17 cellular contexts compared by ENCODE assay signal in the genomic region with DNA sequence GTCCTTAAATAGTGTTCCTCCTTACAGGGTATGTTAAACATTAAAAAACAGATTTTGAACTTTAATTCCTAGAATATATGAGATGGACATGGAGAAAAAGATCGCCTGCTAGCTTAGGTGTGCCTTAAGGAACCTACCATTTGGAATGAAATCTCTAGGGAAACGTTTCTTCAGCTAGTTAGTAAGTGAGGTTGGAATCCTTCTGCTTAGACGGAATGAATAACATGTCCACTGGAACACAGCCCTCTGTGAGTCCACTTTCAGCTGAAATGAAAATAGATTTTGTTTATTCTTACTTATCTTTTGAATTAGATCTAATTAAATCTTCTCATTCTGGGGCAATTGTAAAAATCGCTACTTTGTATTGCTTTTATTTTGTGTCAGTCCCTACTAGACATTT. TPM values are rescaled to one million over a fixed set of nuclear protein-coding genes. Genes with fewer than 3 reads are reported as not detected.
A peak's percentile ranks its signal among the peaks of the same experiment; 100 is the strongest.
DNase-seq lines count a peak whose midpoint lies in the region; ATAC-seq and TF ChIP-seq lines count a peak whose summit lies in the region.
"Had no signal": no experiment of that assay in that cellular context is flagged by ENCODE, and none has a peak within 500 bp of the region (broad histone marks: within the 10 kb centered on the region; RNA-seq: fewer than 3 reads in every experiment).

No MANE protein-coding gene starts in this region.

- H3K36me3 ChIP-seq in SK-N-SH (replicated peaks in 1 of 2; ENCODE audit: control insufficient read depth in 1 of 2, insufficient read depth in 2 of 2, low read length in 1 of 2) (peaks cover 19 to 43% of the 10 kb centered on the region in 2 experiments), mesendoderm (ENCODE audit: control insufficient read depth, insufficient read depth, low read length) (no peaks in the 10 kb centered on the region)

- H2BK5ac ChIP-seq in mesendoderm (ENCODE audit: low read length) = no peak overlapping the region

- H3K9me3 Mint-ChIP-seq in activated naive CD4-positive, alpha-beta T cell treated with anti-CD3 and anti-CD28 coated beads, Interleukin-2, amount 50 U/mL, for 72 hours = no peaks in the 10 kb centered on the region
- no peaks in the 10 kb centered on the region for H3K9me3 Mint-ChIP-seq in activated T-helper 17 cell treated with anti-CD3 and anti-CD28 coated beads, Interleukin-2, amount 50 U/mL, for 72 hours
- H3K9me3 Mint-ChIP-seq in stimulated activated effector memory CD8-positive, alpha-beta T cell treated with anti-CD3 and anti-CD28 coated beads, Interleukin-12 subunit alpha, Interleukin-12 subunit beta, amount 100 ng/mL, for 72 hours = no peaks in the 10 kb centered on the region
- H3K9me3 Mint-ChIP-seq: CD8-positive, alpha-beta memory T cell had no signal

- no peak overlapping the region for H4K8ac ChIP-seq in mesendoderm (ENCODE audit: low read depth, low read length)

- H3K9me2 ChIP-seq in SK-N-SH = no peaks in the 10 kb centered on the region

- H3K4ac ChIP-seq in mesendoderm (ENCODE audit: low read depth, low read length) = no peak overlapping the region

- peak overlapping the region in 1 of 2 experiments; percentile 39; a peak in 1 of 4 replicates for H3K27ac ChIP-seq in SK-N-SH (ENCODE audit: low read depth in 2 of 2, low read length in 1 of 2)
- no peak overlapping the region for H3K27ac ChIP-seq in mesendoderm (ENCODE audit: low read depth, low read length)
- H3K27ac ChIP-seq: 22Rv1 had no signal

- no peak overlapping the region for H3K23ac ChIP-seq in mesendoderm (ENCODE audit: low read length)

- H3K4me3 ChIP-seq in SK-N-SH (ENCODE audit: low read depth in 2 of 2, low read length in 1 of 2) (no peak overlapping the region), mesendoderm (ENCODE audit: low read length) (no peak overlapping the region)

- H2BK120ac ChIP-seq in mesendoderm (ENCODE audit: low read depth, low read length) = no peak overlapping the region

- POLR2A ChIA-PET in SK-N-SH (lab: Yijun Ruan, JAX) = no interaction called here

- H3K79me1 ChIP-seq in mesendoderm (ENCODE audit: low read length) = no peaks in the 10 kb centered on the region

- no peaks in the 10 kb centered on the region for H3K27me3 Mint-ChIP-seq in activated T-helper 17 cell treated with anti-CD3 and anti-CD28 coated beads, Interleukin-2, amount 50 U/mL, for 72 hours
- H3K27me3 Mint-ChIP-seq: CD8-positive, alpha-beta memory T cell had no signal

- no peak overlapping the region for H3K56ac ChIP-seq in mesendoderm (ENCODE audit: low read length)

- H4K5ac ChIP-seq in mesendoderm (ENCODE audit: low read length) = no peak overlapping the region

- H3K18ac ChIP-seq in mesendoderm (ENCODE audit: low read length) = peak overlapping the region; percentile 90

- DNase-seq in SK-N-SH (no peak), mesendoderm (no peak), cortex of kidney (lab: John Stamatoyannopoulos, UW) (no peak)
- DNase-seq in activated naive CD4-positive, alpha-beta T cell treated with anti-CD3 and anti-CD28 coated beads, Interleukin-2, amount 50 U/mL, for 72 hours (ENCODE audit: low spot score in 2 of 2) = no peak
- DNase-seq in activated naive CD4-positive, alpha-beta T cell treated with anti-CD3 and anti-CD28 coated beads, Interleukin-2, amount 50 U/mL, for 16 hours = no peak
- no peak for DNase-seq in stimulated activated effector memory CD8-positive, alpha-beta T cell treated with anti-CD3 and anti-CD28 coated beads, Interleukin-12 subunit alpha, Interleukin-12 subunit beta, amount 100 ng/mL, for 72 hours (ENCODE audit: low spot score in 2 of 2)
- DNase-seq: BE2C; CD8-positive, alpha-beta memory T cell; DND-41; GDM1; NCI-H1105 treated with DMSO at 0.1 percent for 48 hours; NCI-H1694 treated with DMSO at 0.1 percent for 48 hours; NCI-H69; OCI-M1 had no signal

- H3K4me1 ChIP-seq in SK-N-SH (ENCODE audit: control insufficient read depth in 1 of 2, insufficient read depth in 2 of 2, low read depth in 1 of 2, low read length in 1 of 2) = peaks cover 0 to 22% of the 10 kb centered on the region in 2 experiments; a peak in 2 of 4 replicates
- peaks cover 16% of the 10 kb centered on the region for H3K4me1 ChIP-seq in mesendoderm (ENCODE audit: control insufficient read depth, low read depth, low read length)

- peak overlapping the region; percentile 66 for H3K4me3 Mint-ChIP-seq in activated T-helper 17 cell treated with anti-CD3 and anti-CD28 coated beads, Interleukin-2, amount 50 U/mL, for 72 hours
- no peak overlapping the region for H3K4me3 Mint-ChIP-seq in stimulated activated effector memory CD8-positive, alpha-beta T cell treated with anti-CD3 and anti-CD28 coated beads, Interleukin-12 subunit alpha, Interleukin-12 subunit beta, amount 100 ng/mL, for 72 hours
- H3K4me3 Mint-ChIP-seq: CD8-positive, alpha-beta memory T cell had no signal

- H3F3A ChIP-seq in SK-N-SH (replicated peaks; ENCODE audit: insufficient read depth) = no peaks in the 10 kb centered on the region

- 52% methylated on average over 4 of the region's 4 CpGs for WGBS in SK-N-SH (ENCODE audit: low lambda C conversion rate)
- no CpG with 5 or more reads among the region's 4 CpGs for WGBS in mesendoderm (ENCODE audit: extremely low coverage, insufficient coverage, low lambda C conversion rate)

- peaks cover 45% of the 10 kb centered on the region for H3K4me1 Mint-ChIP-seq in activated T-helper 17 cell treated with anti-CD3 and anti-CD28 coated beads, Interleukin-2, amount 50 U/mL, for 72 hours
- H3K4me1 Mint-ChIP-seq in stimulated activated effector memory CD8-positive, alpha-beta T cell treated with anti-CD3 and anti-CD28 coated beads, Interleukin-12 subunit alpha, Interleukin-12 subunit beta, amount 100 ng/mL, for 72 hours = peaks cover 49% of the 10 kb centered on the region

- H3K36me3 Mint-ChIP-seq in activated naive CD4-positive, alpha-beta T cell treated with anti-CD3 and anti-CD28 coated beads, Interleukin-2, amount 50 U/mL, for 72 hours = peaks cover 20 to 54% of the 10 kb centered on the region in 2 donors
- H3K36me3 Mint-ChIP-seq in activated T-helper 17 cell treated with anti-CD3 and anti-CD28 coated beads, Interleukin-2, amount 50 U/mL, for 72 hours (ENCODE audit: low read depth) = peaks cover 53% of the 10 kb centered on the region
- peaks cover 57% of the 10 kb centered on the region for H3K36me3 Mint-ChIP-seq in stimulated activated effector memory CD8-positive, alpha-beta T cell treated with anti-CD3 and anti-CD28 coated beads, Interleukin-12 subunit alpha, Interleukin-12 subunit beta, amount 100 ng/mL, for 72 hours

- H3K9me3 ChIP-seq in SK-N-SH = no peaks in the 10 kb centered on the region
- H3K9me3 ChIP-seq: BE2C had no signal

- no peak for TF ChIP-seq RAD21 in SK-N-SH (IDR thresholded peaks at IDR 0.05; ENCODE audit: low read length)

- CTCF ChIA-PET in SK-N-SH (lab: Yijun Ruan, JAX) = interaction anchor here (1.4 kb wide), 1 partner anchor 9 kb away, joined by 3 read pairs; no protein-coding TSS in a partner anchor

- H3K27me3 ChIP-seq in SK-N-SH (ENCODE audit: insufficient read depth) (no peaks in the 10 kb centered on the region), mesendoderm (ENCODE audit: insufficient read depth, low read length, poor library complexity) (no peaks in the 10 kb centered on the region)
- H3K27me3 ChIP-seq: BE2C had no signal

- H3K9ac ChIP-seq in SK-N-SH (no peak overlapping the region), mesendoderm (ENCODE audit: low read length) (no peak overlapping the region)

- TF ChIP-seq CTCF in SK-N-SH (IDR thresholded peaks at IDR 0.05) = no peak

- ATAC-seq in SK-N-SH treated with all-trans-retinoic acid at 6 μM for 48 hours = peak; percentile 58
- no peak for ATAC-seq in activated naive CD4-positive, alpha-beta T cell treated with anti-CD3 and anti-CD28 coated beads, Interleukin-2, amount 50 U/mL, for 72 hours
- no peak for ATAC-seq in activated T-helper 17 cell treated with anti-CD3 and anti-CD28 coated beads, Interleukin-2, amount 50 U/mL, for 72 hours (replicated peaks)
- no peak for ATAC-seq in stimulated activated effector memory CD8-positive, alpha-beta T cell treated with anti-CD3 and anti-CD28 coated beads, Interleukin-12 subunit alpha, Interleukin-12 subunit beta, amount 100 ng/mL, for 72 hours

- H2BK15ac ChIP-seq in mesendoderm (replicated peaks; ENCODE audit: low read depth) = no peak overlapping the region

- peak overlapping the region; percentile 32 to 94 for H3K27ac Mint-ChIP-seq in activated naive CD4-positive, alpha-beta T cell treated with anti-CD3 and anti-CD28 coated beads, Interleukin-2, amount 50 U/mL, for 72 hours
- H3K27ac Mint-ChIP-seq in activated T-helper 17 cell treated with anti-CD3 and anti-CD28 coated beads, Interleukin-2, amount 50 U/mL, for 72 hours = peak overlapping the region; percentile 90
- no peak overlapping the region for H3K27ac Mint-ChIP-seq in stimulated activated effector memory CD8-positive, alpha-beta T cell treated with anti-CD3 and anti-CD28 coated beads, Interleukin-12 subunit alpha, Interleukin-12 subunit beta, amount 100 ng/mL, for 72 hours

- H3K4me2 ChIP-seq in SK-N-SH = no peak overlapping the region
- no peak overlapping the region for H3K4me2 ChIP-seq in mesendoderm (ENCODE audit: low read length)

- TF ChIP-seq EP300 in SK-N-SH (IDR thresholded peaks at IDR 0.05; ENCODE audit: borderline replicate concordance in 1 of 2, low read depth in 1 of 2, low read length in 1 of 2) = no peak

- H3K79me2 ChIP-seq in SK-N-SH (ENCODE audit: insufficient read depth) (no peaks in the 10 kb centered on the region), mesendoderm (ENCODE audit: control insufficient read depth, insufficient read depth, low read length) (no peaks in the 10 kb centered on the region)

- no peak overlapping the region for H2AFZ ChIP-seq in SK-N-SH (ENCODE audit: low read depth)

- H2AK5ac ChIP-seq in mesendoderm (ENCODE audit: low read length) = no peak overlapping the region

- H4K20me1 ChIP-seq in SK-N-SH (ENCODE audit: insufficient read depth) = no peaks in the 10 kb centered on the region

TF ChIP-seq in SK-N-SH treated with all-trans-retinoic acid at 6 μM for 48 hours, 23 proteins besides CTCF, POLR2A, EP300 and RAD21:
- TF ChIP-seq ESRRG (CRISPR knock-in tag; IDR thresholded peaks at IDR 0.05) (no peak), TCF4 (CRISPR knock-in tag; IDR thresholded peaks at IDR 0.05; ENCODE audit: borderline replicate concordance) (peak; percentile 37; the same call in 1 of the 2 replicates)

RNA-seq across cellular contexts. Expression of a gene that starts 28.4 kb away (rescaled TPM):
- polyA plus RNA-seq in SK-N-SH (2012; rRNA removed) = 9.7 and 13.4 TPM in 2 replicates
- 10.7 and 10.8 TPM in 2 replicates for polyA plus RNA-seq in SK-N-SH (2012; cell fraction: cytosol; rRNA removed)
- polyA plus RNA-seq in SK-N-SH (2012; cell fraction: nucleus; rRNA removed) = 20.6 and 30.1 TPM in 2 replicates
- total RNA-seq in activated naive CD4-positive, alpha-beta T cell treated with anti-CD3 and anti-CD28 coated beads, Interleukin-2, amount 50 U/mL, for 72 hours = 10 to 100 TPM; 45.2 to 63.9 TPM
- 10 to 100 TPM; 35.6 to 44.7 TPM for total RNA-seq in activated T-helper 17 cell treated with anti-CD3 and anti-CD28 coated beads, Interleukin-2, amount 50 U/mL, for 72 hours
- 17.5 TPM for polyA plus RNA-seq in mesendoderm (2013, experiment 1 of 2)
- 17.0 TPM for polyA plus RNA-seq in mesendoderm (2013, experiment 2 of 2)
